Comparison of ENCODE assay signal across 9 cellular contexts in genomic region chr21:44941567-44941966, GRCh38. TPM values are rescaled to one million over a fixed set of nuclear protein-coding genes. Genes with fewer than 3 reads are reported as not detected.
DNase-seq lines count a peak whose midpoint lies in the region; ATAC-seq and TF ChIP-seq lines count a peak whose summit lies in the region.
"Had no signal": no experiment of that assay in that cellular context is flagged by ENCODE, and none has a peak within 500 bp of the region (broad histone marks: within the 10 kb centered on the region; RNA-seq: fewer than 3 reads in every experiment).

No MANE protein-coding gene starts in this region.

- H3K4me3 Mint-ChIP-seq in stimulated activated naive CD8-positive, alpha-beta T cell treated with anti-CD3 and anti-CD28 coated beads, Interleukin-15, Interleukin-2, amounts not matched to agents 100 ng/mL and 50 ng/mL, for 24 hours = peak overlapping the region; percentile 100

- H3K27me3 Mint-ChIP-seq in stimulated activated naive CD8-positive, alpha-beta T cell treated with anti-CD3 and anti-CD28 coated beads, Interleukin-15, Interleukin-2, amounts not matched to agents 100 ng/mL and 50 ng/mL, for 24 hours = no peaks in the 10 kb centered on the region

- intact Hi-C loops in left colon (cut with DNase I, micrococcal nuclease) = no loop called here
- intact Hi-C loops in left lung (cut with DNase I) = no loop called here

- H3K4me3 ChIP-seq in left lung = no peak overlapping the region

- no peak for TF ChIP-seq CTCF in left lung (IDR thresholded peaks at IDR 0.05)

- DNase-seq in stimulated activated naive CD8-positive, alpha-beta T cell treated with anti-CD3 and anti-CD28 coated beads, Interleukin-15, Interleukin-2, amounts not matched to agents 100 U/mL and 50 U/mL, for 24 hours = no peak
- DNase-seq in activated naive CD4-positive, alpha-beta T cell treated with anti-CD3 and anti-CD28 coated beads, Interleukin-2, amount 50 U/mL, for 72 hours (ENCODE audit: low spot score in 2 of 2) = no peak
- no peak for DNase-seq in left colon
- DNase-seq in left lung = no peak
- DNase-seq: cerebellar nuclear complex had no signal

- H3K4me1 ChIP-seq in left lung = peaks cover 4 to 31% of the 10 kb centered on the region in 2 donors

- no peaks in the 10 kb centered on the region for H3K27me3 ChIP-seq in left lung

- H3K36me3 ChIP-seq in left lung = peaks cover 0 to 33% of the 10 kb centered on the region in 2 donors

- H3K9me3 Mint-ChIP-seq in stimulated activated naive CD8-positive, alpha-beta T cell treated with anti-CD3 and anti-CD28 coated beads, Interleukin-15, Interleukin-2, amounts not matched to agents 100 ng/mL and 50 ng/mL, for 24 hours = no peaks in the 10 kb centered on the region
- no peaks in the 10 kb centered on the region for H3K9me3 Mint-ChIP-seq in activated naive CD4-positive, alpha-beta T cell treated with anti-CD3 and anti-CD28 coated beads, Interleukin-2, amount 50 U/mL, for 72 hours

- no peak overlapping the region for H3K27ac ChIP-seq in left lung

- ATAC-seq in stimulated activated naive CD8-positive, alpha-beta T cell treated with anti-CD3 and anti-CD28 coated beads, Interleukin-15, Interleukin-2, amounts not matched to agents 100 U/mL and 50 U/mL, for 24 hours = no peak
- no peak for ATAC-seq in activated naive CD4-positive, alpha-beta T cell treated with anti-CD3 and anti-CD28 coated beads, Interleukin-2, amount 50 U/mL, for 72 hours
- ATAC-seq in left colon (peak; percentile 52), HG03571 (IDR thresholded peaks at IDR 0.05; ENCODE audit: unreplicated experiment) (no peak), HG03378 (IDR thresholded peaks at IDR 0.05; ENCODE audit: unreplicated experiment) (no peak), GM21515 (IDR thresholded peaks at IDR 0.05; ENCODE audit: unreplicated experiment) (no peak), left lung (no peak)

- peaks cover 47% of the 10 kb centered on the region for H3K36me3 Mint-ChIP-seq in stimulated activated naive CD8-positive, alpha-beta T cell treated with anti-CD3 and anti-CD28 coated beads, Interleukin-15, Interleukin-2, amounts not matched to agents 100 ng/mL and 50 ng/mL, for 24 hours (ENCODE audit: low read depth)
- peaks cover 15 to 22% of the 10 kb centered on the region in 2 donors for H3K36me3 Mint-ChIP-seq in activated naive CD4-positive, alpha-beta T cell treated with anti-CD3 and anti-CD28 coated beads, Interleukin-2, amount 50 U/mL, for 72 hours

- H3K4me1 Mint-ChIP-seq in stimulated activated naive CD8-positive, alpha-beta T cell treated with anti-CD3 and anti-CD28 coated beads, Interleukin-15, Interleukin-2, amounts not matched to agents 100 ng/mL and 50 ng/mL, for 24 hours (ENCODE audit: low read depth) = peaks cover 45% of the 10 kb centered on the region

- H3K9me3 ChIP-seq in left lung = no peaks in the 10 kb centered on the region

- H3K27ac Mint-ChIP-seq in stimulated activated naive CD8-positive, alpha-beta T cell treated with anti-CD3 and anti-CD28 coated beads, Interleukin-15, Interleukin-2, amounts not matched to agents 100 ng/mL and 50 ng/mL, for 24 hours = peak overlapping the region; percentile 97
- H3K27ac Mint-ChIP-seq in activated naive CD4-positive, alpha-beta T cell treated with anti-CD3 and anti-CD28 coated beads, Interleukin-2, amount 50 U/mL, for 72 hours = peak overlapping the region; percentile 89 to 90

RNA-seq across cellular contexts. Expression of gene SLX9, which starts 1.7 kb away (rescaled TPM):
- 10 to 100 TPM; 25.3 to 63.9 TPM for total RNA-seq in activated naive CD4-positive, alpha-beta T cell treated with anti-CD3 and anti-CD28 coated beads, Interleukin-2, amount 50 U/mL, for 72 hours
- total RNA-seq in left colon = 10 to 100 TPM; 22.3 to 30.5 TPM
- total RNA-seq in left lung = 10 to 100 TPM; 16.4 to 29.6 TPM

RNA-seq across cellular contexts. Expression of gene ITGB2, which starts 20.9 kb away (rescaled TPM):
- total RNA-seq in activated naive CD4-positive, alpha-beta T cell treated with anti-CD3 and anti-CD28 coated beads, Interleukin-2, amount 50 U/mL, for 72 hours = 100 to 1,000 TPM; 151 to 272 TPM
- total RNA-seq in left colon (10 to 100 TPM in 1 of 2 donors, 1 to 10 TPM in 1; 6.8 to 33.1 TPM), left lung (100 to 1,000 TPM; 185 to 404 TPM)

Comparison
In these comparisons a context has a peak if more than half of its experiments do, and no peak if none do; other contexts are left out.
1. RNA of gene ITGB2, which starts 20.9 kb away (total RNA-seq): 185 to 404 TPM in left lung and 151 to 272 TPM in activated naive CD4-positive, alpha-beta T cell treated with anti-CD3 and anti-CD28 coated beads, Interleukin-2, amount 50 U/mL, for 72 hours; 6.8 to 33.1 TPM in left colon; every median in the first group is over 4 times any median in the second.